In the genomic region with DNA sequence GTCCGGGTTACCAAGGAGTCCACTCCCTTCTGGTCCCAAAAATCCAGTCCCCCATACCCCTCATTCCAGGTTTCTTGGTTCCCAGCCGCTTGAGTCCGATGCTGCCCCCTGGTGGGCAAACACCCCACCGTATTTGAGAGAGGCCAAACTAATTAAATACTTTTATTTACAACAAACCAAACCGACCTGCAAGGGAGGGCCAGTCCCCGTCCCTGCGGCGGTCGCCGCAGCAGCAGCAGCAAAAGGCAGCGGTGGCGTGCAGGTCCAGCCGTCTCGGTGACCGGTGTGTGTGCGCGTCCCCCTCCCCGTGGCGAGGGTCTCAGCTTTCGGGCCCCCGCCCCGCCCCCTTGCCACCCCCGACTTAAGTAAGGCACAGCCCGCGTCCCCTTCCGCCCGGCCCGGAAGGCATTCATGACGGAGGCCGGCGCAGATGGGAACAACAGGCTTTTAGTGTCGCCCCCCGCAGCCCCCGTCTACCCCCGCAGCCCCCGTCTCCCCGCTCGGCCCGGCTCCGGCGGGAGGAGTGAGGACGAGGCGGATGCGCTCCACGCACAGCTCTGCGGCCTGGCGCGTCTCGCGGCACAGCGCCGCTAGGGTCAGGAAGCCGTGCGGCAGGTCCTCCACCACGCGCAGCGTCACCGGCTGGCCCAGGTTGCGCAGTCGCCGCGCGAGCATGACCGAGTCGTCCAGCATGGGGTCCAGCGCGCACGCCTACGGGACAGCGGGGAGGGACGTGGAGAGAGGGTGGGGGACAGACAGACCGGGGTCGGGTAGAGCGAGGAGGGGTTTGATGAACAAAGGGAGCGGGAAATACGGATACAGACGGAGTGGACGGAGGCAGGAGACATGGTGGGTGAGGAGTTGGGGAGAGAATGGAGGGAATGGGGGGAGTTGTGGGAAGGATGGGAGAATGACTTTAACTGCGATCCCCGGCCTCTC, we compare ENCODE assay signal across 9 cellular contexts. TPM values are rescaled to one million over a fixed set of nuclear protein-coding genes. Genes with fewer than 3 reads are reported as not detected.
A peak's percentile ranks its signal among the peaks of the same experiment; 100 is the strongest.
DNase-seq lines count a peak whose midpoint lies in the region; ATAC-seq and TF ChIP-seq lines count a peak whose summit lies in the region.
"Had no signal": no experiment of that assay in that cellular context is flagged by ENCODE, and none has a peak within 500 bp of the region (broad histone marks: within the 10 kb centered on the region; RNA-seq: fewer than 3 reads in every experiment).

No MANE protein-coding gene starts in this region.

- H3K36me3 ChIP-seq in SJCRH30, result no peaks in the 10 kb centered on the region

- TF ChIP-seq EP300 in Ishikawa (IDR thresholded peaks at IDR 0.05; ENCODE audit: borderline replicate concordance), result no peak

- peak; percentile 82 for DNase-seq in D341Med (ENCODE audit: low spot score)
- DNase-seq in SJCRH30, result peak; percentile 75 to 85
- peak; percentile 78 for DNase-seq in activated naive CD4-positive, alpha-beta T cell treated with anti-CD3 and anti-CD28 coated beads, Interleukin-2, amount 10 ng/mL, durations not matched to agents 7 days and 5 days
- peak; percentile 73 for DNase-seq in globus pallidus (ENCODE audit: low spot score)
- DNase-seq in nucleus accumbens (lab: John Stamatoyannopoulos, UW), result peak in 50 of 56 donors; percentile 15 to 89 (median 62)
- DNase-seq in substantia nigra (lab: John Stamatoyannopoulos, UW), result peak in 42 of 49 donors; percentile 28 to 82 (median 58)

- peak; percentile 52 for TF ChIP-seq RAD21 in Ishikawa (IDR thresholded peaks at IDR 0.05; ENCODE audit: low read depth)

- H3K27me3 ChIP-seq in SJCRH30, result peaks cover 12% of the 10 kb centered on the region

- H3K4me1 Mint-ChIP-seq in activated naive CD4-positive, alpha-beta T cell treated with anti-CD3 and anti-CD28 coated beads, Interleukin-2, amount 10 ng/mL, durations not matched to agents 7 days and 5 days, result peaks cover 40% of the 10 kb centered on the region

- peak overlapping the region; percentile 28 for H3K27ac Mint-ChIP-seq in activated naive CD4-positive, alpha-beta T cell treated with anti-CD3 and anti-CD28 coated beads, Interleukin-2, amount 10 ng/mL, durations not matched to agents 7 days and 5 days

- H3K9me3 ChIP-seq in SJCRH30 (replicated peaks), result no peaks in the 10 kb centered on the region

- H3K27me3 Mint-ChIP-seq in activated naive CD4-positive, alpha-beta T cell treated with anti-CD3 and anti-CD28 coated beads, Interleukin-2, amount 10 ng/mL, durations not matched to agents 7 days and 5 days, result peaks cover 21% of the 10 kb centered on the region

- peak overlapping the region; percentile 68 for H3K4me3 Mint-ChIP-seq in activated naive CD4-positive, alpha-beta T cell treated with anti-CD3 and anti-CD28 coated beads, Interleukin-2, amount 10 ng/mL, durations not matched to agents 7 days and 5 days

- no peaks in the 10 kb centered on the region for H3K9me3 Mint-ChIP-seq in activated naive CD4-positive, alpha-beta T cell treated with anti-CD3 and anti-CD28 coated beads, Interleukin-2, amount 10 ng/mL, durations not matched to agents 7 days and 5 days

- no peak for ATAC-seq in HG03139 (IDR thresholded peaks at IDR 0.05; ENCODE audit: unreplicated experiment)

- H3K4me1 ChIP-seq in SJCRH30, result no peaks in the 10 kb centered on the region

- H3K27ac ChIP-seq in SJCRH30, result no peak overlapping the region
- H3K27ac ChIP-seq in substantia nigra (ENCODE audit: low read depth, low read length, poor library complexity, severe bottlenecking), result peak overlapping the region; percentile 82

- peak overlapping the region; percentile 52 for H3K4me3 ChIP-seq in SJCRH30

- CTCF ChIA-PET in activated naive CD4-positive, alpha-beta T cell treated with anti-CD3 and anti-CD28 coated beads, Interleukin-2, amount 10 ng/mL, durations not matched to agents 7 days and 5 days (lab: Charles Lee), result interaction anchor here (0.9 to 2.3 kb wide), 8 partner anchors 8 to 293 kb away, joined by 3 to 18 read pairs (median 6); no protein-coding TSS in a partner anchor

- H3K36me3 Mint-ChIP-seq in activated naive CD4-positive, alpha-beta T cell treated with anti-CD3 and anti-CD28 coated beads, Interleukin-2, amount 10 ng/mL, durations not matched to agents 7 days and 5 days, result peaks cover 15% of the 10 kb centered on the region

TF ChIP-seq in Ishikawa, 13 proteins besides CTCF, POLR2A, EP300 and RAD21:
- no peak; the same call in 1 of the 2 replicates for TF ChIP-seq TCF12 (IDR thresholded peaks at IDR 0.05; ENCODE audit: low read depth)
- no peak for TF ChIP-seq NFIC (IDR thresholded peaks at IDR 0.05)
- no peak for TF ChIP-seq FOXM1 (IDR thresholded peaks at IDR 0.05; ENCODE audit: borderline replicate concordance, low read depth)
- TF ChIP-seq TAF1 (IDR thresholded peaks at IDR 0.05; ENCODE audit: low read depth), result no peak
- TF ChIP-seq EGR1 (IDR thresholded peaks at IDR 0.05), result no peak
- no peak for TF ChIP-seq ZBTB7A (IDR thresholded peaks at IDR 0.05; ENCODE audit: low read depth)
- no peak for TF ChIP-seq TEAD4 (IDR thresholded peaks at IDR 0.05)
- TF ChIP-seq, protein P1, sequence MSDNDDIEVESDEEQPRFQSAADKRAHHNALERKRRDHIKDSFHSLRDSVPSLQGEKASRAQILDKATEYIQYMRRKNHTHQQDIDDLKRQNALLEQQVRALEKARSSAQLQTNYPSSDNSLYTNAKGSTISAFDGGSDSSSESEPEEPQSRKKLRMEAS (IDR thresholded peaks at IDR 0.05), result peak; percentile 76

RNA-seq across cellular contexts. Expression of a gene that starts 11.5 kb away (rescaled TPM):
- not detected in 2 replicates for total RNA-seq in SJCRH30 (2014; rRNA removed; shearing (Covaris generic))
- total RNA-seq: glomerular endothelial cell had no signal

RNA-seq across cellular contexts. Expression of a gene that starts 25.6 kb away (rescaled TPM):
- total RNA-seq in SJCRH30 (2014; rRNA removed; shearing (Covaris generic)), result not detected in 2 replicates

RNA-seq across cellular contexts. Expression of a gene that starts 41.1 kb away (rescaled TPM):
- total RNA-seq in SJCRH30 (2014; rRNA removed; shearing (Covaris generic)), result not detected in 2 replicates
- total RNA-seq: glomerular endothelial cell had no signal
